1 cellular context compared by ENCODE assay signal in the genomic region with DNA sequence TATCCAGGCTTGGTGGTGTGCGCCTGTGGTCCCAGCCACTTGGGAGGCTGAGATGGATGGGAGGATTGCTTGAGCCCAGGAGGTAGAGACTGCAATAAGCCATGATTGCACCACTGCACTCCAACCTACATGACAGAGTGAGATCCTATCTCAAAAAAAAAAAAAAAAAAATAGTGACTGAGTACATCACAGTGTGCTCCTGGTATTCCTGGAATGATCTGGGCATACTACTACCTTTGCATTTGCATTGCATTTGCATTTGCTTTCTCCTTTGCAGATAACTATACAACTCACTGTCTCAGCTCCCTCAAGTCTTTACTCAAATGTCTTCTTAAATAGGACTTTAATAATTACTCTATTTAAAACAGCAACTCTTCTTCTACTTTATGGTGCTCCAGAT.
TF ChIP-seq lines count a peak whose summit lies in the region.

No MANE protein-coding gene starts in this region.

TF ChIP-seq in WTC11, 78 proteins besides CTCF, POLR2A, EP300 and RAD21 (continued from another document):
- TF ChIP-seq, protein P1, sequence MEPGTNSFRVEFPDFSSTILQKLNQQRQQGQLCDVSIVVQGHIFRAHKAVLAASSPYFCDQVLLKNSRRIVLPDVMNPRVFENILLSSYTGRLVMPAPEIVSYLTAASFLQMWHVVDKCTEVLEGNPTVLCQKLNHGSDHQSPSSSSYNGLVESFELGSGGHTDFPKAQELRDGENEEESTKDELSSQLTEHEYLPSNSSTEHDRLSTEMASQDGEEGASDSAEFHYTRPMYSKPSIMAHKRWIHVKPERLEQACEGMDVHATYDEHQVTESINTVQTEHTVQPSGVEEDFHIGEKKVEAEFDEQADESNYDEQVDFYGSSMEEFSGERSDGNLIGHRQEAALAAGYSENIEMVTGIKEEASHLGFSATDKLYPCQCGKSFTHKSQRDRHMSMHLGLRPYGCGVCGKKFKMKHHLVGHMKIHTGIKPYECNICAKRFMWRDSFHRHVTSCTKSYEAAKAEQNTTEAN (CRISPR knock-in tag; IDR thresholded peaks at IDR 0.05) = no peak
- TF ChIP-seq, protein P2, sequence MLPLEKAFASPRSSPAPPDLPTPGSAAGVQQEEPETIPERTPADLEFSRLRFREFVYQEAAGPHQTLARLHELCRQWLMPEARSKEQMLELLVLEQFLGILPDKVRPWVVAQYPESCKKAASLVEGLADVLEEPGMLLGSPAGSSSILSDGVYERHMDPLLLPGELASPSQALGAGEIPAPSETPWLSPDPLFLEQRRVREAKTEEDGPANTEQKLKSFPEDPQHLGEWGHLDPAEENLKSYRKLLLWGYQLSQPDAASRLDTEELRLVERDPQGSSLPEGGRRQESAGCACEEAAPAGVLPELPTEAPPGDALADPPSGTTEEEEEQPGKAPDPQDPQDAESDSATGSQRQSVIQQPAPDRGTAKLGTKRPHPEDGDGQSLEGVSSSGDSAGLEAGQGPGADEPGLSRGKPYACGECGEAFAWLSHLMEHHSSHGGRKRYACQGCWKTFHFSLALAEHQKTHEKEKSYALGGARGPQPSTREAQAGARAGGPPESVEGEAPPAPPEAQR (CRISPR knock-in tag; IDR thresholded peaks at IDR 0.05) = no peak
- TF ChIP-seq CBFB (CRISPR knock-in tag; IDR thresholded peaks at IDR 0.05; ENCODE audit: low read depth) (no peak), KAT7 (CRISPR knock-in tag; IDR thresholded peaks at IDR 0.05; ENCODE audit: borderline replicate concordance) (no peak)
